ENCODE assay signal across 2 cellular contexts in genomic region chr20:52259295-52259694, GRCh38.
TF ChIP-seq lines count a peak whose summit lies in the region.

No MANE protein-coding gene starts in this region.

TF ChIP-seq in IMR-90, 13 proteins besides CTCF, POLR2A, EP300 and RAD21 (continued from another document):
- TF ChIP-seq, protein P1, sequence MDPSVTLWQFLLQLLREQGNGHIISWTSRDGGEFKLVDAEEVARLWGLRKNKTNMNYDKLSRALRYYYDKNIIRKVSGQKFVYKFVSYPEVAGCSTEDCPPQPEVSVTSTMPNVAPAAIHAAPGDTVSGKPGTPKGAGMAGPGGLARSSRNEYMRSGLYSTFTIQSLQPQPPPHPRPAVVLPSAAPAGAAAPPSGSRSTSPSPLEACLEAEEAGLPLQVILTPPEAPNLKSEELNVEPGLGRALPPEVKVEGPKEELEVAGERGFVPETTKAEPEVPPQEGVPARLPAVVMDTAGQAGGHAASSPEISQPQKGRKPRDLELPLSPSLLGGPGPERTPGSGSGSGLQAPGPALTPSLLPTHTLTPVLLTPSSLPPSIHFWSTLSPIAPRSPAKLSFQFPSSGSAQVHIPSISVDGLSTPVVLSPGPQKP (IDR thresholded peaks at IDR 0.05; ENCODE audit: borderline replicate concordance, low read depth, low read length), result no peak
- TF ChIP-seq NFE2L2 (IDR thresholded peaks at IDR 0.05; ENCODE audit: low read depth, low read length) (no peak), FOS (IDR thresholded peaks at IDR 0.05; ENCODE audit: low read depth, low read length) (no peak)
- TF ChIP-seq, protein P2, sequence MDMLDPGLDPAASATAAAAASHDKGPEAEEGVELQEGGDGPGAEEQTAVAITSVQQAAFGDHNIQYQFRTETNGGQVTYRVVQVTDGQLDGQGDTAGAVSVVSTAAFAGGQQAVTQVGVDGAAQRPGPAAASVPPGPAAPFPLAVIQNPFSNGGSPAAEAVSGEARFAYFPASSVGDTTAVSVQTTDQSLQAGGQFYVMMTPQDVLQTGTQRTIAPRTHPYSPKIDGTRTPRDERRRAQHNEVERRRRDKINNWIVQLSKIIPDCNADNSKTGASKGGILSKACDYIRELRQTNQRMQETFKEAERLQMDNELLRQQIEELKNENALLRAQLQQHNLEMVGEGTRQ (IDR thresholded peaks at IDR 0.05; ENCODE audit: low read depth, low read length), result no peak

TF ChIP-seq in SK-N-SH treated with all-trans-retinoic acid at 6 μM for 48 hours, 23 proteins besides CTCF, POLR2A, EP300 and RAD21 (continued from another document):
- TF ChIP-seq, protein P3, sequence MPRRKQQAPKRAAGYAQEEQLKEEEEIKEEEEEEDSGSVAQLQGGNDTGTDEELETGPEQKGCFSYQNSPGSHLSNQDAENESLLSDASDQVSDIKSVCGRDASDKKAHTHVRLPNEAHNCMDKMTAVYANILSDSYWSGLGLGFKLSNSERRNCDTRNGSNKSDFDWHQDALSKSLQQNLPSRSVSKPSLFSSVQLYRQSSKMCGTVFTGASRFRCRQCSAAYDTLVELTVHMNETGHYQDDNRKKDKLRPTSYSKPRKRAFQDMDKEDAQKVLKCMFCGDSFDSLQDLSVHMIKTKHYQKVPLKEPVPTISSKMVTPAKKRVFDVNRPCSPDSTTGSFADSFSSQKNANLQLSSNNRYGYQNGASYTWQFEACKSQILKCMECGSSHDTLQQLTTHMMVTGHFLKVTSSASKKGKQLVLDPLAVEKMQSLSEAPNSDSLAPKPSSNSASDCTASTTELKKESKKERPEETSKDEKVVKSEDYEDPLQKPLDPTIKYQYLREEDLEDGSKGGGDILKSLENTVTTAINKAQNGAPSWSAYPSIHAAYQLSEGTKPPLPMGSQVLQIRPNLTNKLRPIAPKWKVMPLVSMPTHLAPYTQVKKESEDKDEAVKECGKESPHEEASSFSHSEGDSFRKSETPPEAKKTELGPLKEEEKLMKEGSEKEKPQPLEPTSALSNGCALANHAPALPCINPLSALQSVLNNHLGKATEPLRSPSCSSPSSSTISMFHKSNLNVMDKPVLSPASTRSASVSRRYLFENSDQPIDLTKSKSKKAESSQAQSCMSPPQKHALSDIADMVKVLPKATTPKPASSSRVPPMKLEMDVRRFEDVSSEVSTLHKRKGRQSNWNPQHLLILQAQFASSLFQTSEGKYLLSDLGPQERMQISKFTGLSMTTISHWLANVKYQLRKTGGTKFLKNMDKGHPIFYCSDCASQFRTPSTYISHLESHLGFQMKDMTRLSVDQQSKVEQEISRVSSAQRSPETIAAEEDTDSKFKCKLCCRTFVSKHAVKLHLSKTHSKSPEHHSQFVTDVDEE (CRISPR knock-in tag; IDR thresholded peaks at IDR 0.05), result peak; percentile 49; the same call in 1 of the 2 replicates
- TF ChIP-seq POU6F1 (CRISPR knock-in tag; IDR thresholded peaks at IDR 0.05; ENCODE audit: borderline replicate concordance, low read depth) (no peak), ZFP30 (CRISPR knock-in tag; IDR thresholded peaks at IDR 0.05) (no peak)
TF ChIP-seq in SK-N-SH treated with all-trans-retinoic acid at 6 μM for 48 hours: peak in this region for 3.
